1 cellular context compared by ENCODE assay signal in the genomic region with DNA sequence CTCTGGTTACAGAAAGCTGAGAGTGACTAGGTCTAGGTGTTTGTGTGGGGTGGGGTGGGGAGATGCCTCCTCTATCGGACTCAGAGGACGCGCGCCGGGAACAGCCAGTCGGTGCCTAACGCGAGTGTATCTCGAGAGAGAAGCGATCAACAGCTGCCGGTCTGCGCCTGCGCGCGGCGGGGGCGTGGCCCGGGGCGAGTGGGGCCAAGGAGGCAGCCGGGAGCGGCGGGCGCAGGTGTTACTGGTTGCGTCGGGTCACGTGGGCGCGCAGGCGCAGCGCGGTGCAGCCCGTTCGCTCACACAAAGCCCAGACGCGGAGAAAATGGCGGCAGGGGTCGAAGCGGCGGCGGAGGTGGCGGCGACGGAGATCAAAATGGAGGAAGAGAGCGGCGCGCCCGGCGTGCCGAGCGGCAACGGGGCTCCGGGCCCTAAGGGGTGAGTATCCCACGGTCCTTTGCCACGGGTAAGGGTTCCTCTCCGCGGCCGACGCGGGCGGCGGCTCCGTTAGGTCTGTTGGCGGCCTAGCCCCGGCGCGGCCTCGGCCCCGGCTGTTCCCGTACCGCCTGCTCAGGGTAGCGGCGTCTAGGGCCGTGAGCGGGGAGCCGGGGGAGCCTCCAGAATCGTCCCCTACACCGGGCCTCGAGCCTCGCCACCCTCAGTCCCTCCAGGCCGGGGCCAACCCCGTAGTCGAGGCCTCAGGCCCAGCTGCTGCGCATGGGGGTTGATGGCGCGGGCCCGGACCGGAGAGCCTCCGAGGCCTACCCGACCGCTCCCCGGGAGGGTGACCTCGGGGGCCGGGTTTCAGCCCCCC.
TF ChIP-seq lines count a peak whose summit lies in the region.

Gene HNRNPM (plus strand): TSS at position 299 of the 811 bp plus-strand sequence. CDS start 24 bp downstream, at position 323.

TF ChIP-seq in HepG2, 621 proteins besides CTCF, POLR2A, EP300 and RAD21 (continued from another document and continues in another):
- TF ChIP-seq ZNF274 (CRISPR knock-in tag; IDR thresholded peaks at IDR 0.05): peak; percentile 83; the same call in 1 of the 2 replicates
- TF ChIP-seq, protein P1, sequence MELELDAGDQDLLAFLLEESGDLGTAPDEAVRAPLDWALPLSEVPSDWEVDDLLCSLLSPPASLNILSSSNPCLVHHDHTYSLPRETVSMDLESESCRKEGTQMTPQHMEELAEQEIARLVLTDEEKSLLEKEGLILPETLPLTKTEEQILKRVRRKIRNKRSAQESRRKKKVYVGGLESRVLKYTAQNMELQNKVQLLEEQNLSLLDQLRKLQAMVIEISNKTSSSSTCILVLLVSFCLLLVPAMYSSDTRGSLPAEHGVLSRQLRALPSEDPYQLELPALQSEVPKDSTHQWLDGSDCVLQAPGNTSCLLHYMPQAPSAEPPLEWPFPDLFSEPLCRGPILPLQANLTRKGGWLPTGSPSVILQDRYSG (CRISPR knock-in tag; IDR thresholded peaks at IDR 0.05): 0 out of 2 replicates have a peak, but pooled peaks have one; percentile 80
- TF ChIP-seq HNRNPH1 (optimal IDR thresholded peaks at IDR 0.05; ENCODE audit: low read depth, low read length): no peak
- 0 out of 2 replicates have a peak, but pooled peaks have one; percentile 20 for TF ChIP-seq FOXJ3 (CRISPR knock-in tag; IDR thresholded peaks at IDR 0.05; ENCODE audit: borderline replicate concordance)
- peak; percentile 76; the same call in 1 of the 2 replicates for TF ChIP-seq ZSCAN9 (CRISPR knock-in tag; IDR thresholded peaks at IDR 0.05; ENCODE audit: borderline replicate concordance)
- TF ChIP-seq ZNF710 (CRISPR knock-in tag; IDR thresholded peaks at IDR 0.05; ENCODE audit: borderline replicate concordance): no peak
- TF ChIP-seq TERF1 (CRISPR knock-in tag; IDR thresholded peaks at IDR 0.05): no peak
- TF ChIP-seq, protein P2, sequence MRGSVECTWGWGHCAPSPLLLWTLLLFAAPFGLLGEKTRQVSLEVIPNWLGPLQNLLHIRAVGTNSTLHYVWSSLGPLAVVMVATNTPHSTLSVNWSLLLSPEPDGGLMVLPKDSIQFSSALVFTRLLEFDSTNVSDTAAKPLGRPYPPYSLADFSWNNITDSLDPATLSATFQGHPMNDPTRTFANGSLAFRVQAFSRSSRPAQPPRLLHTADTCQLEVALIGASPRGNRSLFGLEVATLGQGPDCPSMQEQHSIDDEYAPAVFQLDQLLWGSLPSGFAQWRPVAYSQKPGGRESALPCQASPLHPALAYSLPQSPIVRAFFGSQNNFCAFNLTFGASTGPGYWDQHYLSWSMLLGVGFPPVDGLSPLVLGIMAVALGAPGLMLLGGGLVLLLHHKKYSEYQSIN (CRISPR knock-in tag; IDR thresholded peaks at IDR 0.05; ENCODE audit: borderline replicate concordance): no peak
- TF ChIP-seq, protein P3, sequence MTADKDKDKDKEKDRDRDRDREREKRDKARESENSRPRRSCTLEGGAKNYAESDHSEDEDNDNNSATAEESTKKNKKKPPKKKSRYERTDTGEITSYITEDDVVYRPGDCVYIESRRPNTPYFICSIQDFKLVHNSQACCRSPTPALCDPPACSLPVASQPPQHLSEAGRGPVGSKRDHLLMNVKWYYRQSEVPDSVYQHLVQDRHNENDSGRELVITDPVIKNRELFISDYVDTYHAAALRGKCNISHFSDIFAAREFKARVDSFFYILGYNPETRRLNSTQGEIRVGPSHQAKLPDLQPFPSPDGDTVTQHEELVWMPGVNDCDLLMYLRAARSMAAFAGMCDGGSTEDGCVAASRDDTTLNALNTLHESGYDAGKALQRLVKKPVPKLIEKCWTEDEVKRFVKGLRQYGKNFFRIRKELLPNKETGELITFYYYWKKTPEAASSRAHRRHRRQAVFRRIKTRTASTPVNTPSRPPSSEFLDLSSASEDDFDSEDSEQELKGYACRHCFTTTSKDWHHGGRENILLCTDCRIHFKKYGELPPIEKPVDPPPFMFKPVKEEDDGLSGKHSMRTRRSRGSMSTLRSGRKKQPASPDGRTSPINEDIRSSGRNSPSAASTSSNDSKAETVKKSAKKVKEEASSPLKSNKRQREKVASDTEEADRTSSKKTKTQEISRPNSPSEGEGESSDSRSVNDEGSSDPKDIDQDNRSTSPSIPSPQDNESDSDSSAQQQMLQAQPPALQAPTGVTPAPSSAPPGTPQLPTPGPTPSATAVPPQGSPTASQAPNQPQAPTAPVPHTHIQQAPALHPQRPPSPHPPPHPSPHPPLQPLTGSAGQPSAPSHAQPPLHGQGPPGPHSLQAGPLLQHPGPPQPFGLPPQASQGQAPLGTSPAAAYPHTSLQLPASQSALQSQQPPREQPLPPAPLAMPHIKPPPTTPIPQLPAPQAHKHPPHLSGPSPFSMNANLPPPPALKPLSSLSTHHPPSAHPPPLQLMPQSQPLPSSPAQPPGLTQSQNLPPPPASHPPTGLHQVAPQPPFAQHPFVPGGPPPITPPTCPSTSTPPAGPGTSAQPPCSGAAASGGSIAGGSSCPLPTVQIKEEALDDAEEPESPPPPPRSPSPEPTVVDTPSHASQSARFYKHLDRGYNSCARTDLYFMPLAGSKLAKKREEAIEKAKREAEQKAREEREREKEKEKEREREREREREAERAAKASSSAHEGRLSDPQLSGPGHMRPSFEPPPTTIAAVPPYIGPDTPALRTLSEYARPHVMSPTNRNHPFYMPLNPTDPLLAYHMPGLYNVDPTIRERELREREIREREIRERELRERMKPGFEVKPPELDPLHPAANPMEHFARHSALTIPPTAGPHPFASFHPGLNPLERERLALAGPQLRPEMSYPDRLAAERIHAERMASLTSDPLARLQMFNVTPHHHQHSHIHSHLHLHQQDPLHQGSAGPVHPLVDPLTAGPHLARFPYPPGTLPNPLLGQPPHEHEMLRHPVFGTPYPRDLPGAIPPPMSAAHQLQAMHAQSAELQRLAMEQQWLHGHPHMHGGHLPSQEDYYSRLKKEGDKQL (CRISPR knock-in tag; IDR thresholded peaks at IDR 0.05; ENCODE audit: low read depth): no peak
- TF ChIP-seq NFYC (CRISPR knock-in tag; IDR thresholded peaks at IDR 0.05): peak; percentile 81
- TF ChIP-seq, protein P4, sequence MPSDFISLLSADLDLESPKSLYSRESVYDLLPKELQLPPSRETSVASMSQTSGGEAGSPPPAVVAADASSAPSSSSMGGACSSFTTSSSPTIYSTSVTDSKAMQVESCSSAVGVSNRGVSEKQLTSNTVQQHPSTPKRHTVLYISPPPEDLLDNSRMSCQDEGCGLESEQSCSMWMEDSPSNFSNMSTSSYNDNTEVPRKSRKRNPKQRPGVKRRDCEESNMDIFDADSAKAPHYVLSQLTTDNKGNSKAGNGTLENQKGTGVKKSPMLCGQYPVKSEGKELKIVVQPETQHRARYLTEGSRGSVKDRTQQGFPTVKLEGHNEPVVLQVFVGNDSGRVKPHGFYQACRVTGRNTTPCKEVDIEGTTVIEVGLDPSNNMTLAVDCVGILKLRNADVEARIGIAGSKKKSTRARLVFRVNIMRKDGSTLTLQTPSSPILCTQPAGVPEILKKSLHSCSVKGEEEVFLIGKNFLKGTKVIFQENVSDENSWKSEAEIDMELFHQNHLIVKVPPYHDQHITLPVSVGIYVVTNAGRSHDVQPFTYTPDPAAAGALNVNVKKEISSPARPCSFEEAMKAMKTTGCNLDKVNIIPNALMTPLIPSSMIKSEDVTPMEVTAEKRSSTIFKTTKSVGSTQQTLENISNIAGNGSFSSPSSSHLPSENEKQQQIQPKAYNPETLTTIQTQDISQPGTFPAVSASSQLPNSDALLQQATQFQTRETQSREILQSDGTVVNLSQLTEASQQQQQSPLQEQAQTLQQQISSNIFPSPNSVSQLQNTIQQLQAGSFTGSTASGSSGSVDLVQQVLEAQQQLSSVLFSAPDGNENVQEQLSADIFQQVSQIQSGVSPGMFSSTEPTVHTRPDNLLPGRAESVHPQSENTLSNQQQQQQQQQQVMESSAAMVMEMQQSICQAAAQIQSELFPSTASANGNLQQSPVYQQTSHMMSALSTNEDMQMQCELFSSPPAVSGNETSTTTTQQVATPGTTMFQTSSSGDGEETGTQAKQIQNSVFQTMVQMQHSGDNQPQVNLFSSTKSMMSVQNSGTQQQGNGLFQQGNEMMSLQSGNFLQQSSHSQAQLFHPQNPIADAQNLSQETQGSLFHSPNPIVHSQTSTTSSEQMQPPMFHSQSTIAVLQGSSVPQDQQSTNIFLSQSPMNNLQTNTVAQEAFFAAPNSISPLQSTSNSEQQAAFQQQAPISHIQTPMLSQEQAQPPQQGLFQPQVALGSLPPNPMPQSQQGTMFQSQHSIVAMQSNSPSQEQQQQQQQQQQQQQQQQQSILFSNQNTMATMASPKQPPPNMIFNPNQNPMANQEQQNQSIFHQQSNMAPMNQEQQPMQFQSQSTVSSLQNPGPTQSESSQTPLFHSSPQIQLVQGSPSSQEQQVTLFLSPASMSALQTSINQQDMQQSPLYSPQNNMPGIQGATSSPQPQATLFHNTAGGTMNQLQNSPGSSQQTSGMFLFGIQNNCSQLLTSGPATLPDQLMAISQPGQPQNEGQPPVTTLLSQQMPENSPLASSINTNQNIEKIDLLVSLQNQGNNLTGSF (CRISPR knock-in tag; IDR thresholded peaks at IDR 0.05): peak; percentile 76
- TF ChIP-seq, protein P5, sequence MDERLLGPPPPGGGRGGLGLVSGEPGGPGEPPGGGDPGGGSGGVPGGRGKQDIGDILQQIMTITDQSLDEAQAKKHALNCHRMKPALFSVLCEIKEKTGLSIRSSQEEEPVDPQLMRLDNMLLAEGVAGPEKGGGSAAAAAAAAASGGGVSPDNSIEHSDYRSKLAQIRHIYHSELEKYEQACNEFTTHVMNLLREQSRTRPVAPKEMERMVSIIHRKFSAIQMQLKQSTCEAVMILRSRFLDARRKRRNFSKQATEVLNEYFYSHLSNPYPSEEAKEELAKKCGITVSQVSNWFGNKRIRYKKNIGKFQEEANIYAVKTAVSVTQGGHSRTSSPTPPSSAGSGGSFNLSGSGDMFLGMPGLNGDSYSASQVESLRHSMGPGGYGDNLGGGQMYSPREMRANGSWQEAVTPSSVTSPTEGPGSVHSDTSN (CRISPR knock-in tag; IDR thresholded peaks at IDR 0.05): no peak
- TF ChIP-seq ZNF432 (CRISPR knock-in tag; IDR thresholded peaks at IDR 0.05; ENCODE audit: borderline replicate concordance): no peak
- no peak for TF ChIP-seq SIX4 (CRISPR knock-in tag; IDR thresholded peaks at IDR 0.05)
- TF ChIP-seq ZNF441 (CRISPR knock-in tag; IDR thresholded peaks at IDR 0.05; ENCODE audit: borderline replicate concordance): no peak
- TF ChIP-seq ZBTB21 (CRISPR knock-in tag; IDR thresholded peaks at IDR 0.05): no peak
- TF ChIP-seq TRIM24 (CRISPR knock-in tag; IDR thresholded peaks at IDR 0.05): no peak
- no peak for TF ChIP-seq JARID2 (CRISPR knock-in tag; IDR thresholded peaks at IDR 0.05; ENCODE audit: insufficient replicate concordance)
- TF ChIP-seq, protein P6, sequence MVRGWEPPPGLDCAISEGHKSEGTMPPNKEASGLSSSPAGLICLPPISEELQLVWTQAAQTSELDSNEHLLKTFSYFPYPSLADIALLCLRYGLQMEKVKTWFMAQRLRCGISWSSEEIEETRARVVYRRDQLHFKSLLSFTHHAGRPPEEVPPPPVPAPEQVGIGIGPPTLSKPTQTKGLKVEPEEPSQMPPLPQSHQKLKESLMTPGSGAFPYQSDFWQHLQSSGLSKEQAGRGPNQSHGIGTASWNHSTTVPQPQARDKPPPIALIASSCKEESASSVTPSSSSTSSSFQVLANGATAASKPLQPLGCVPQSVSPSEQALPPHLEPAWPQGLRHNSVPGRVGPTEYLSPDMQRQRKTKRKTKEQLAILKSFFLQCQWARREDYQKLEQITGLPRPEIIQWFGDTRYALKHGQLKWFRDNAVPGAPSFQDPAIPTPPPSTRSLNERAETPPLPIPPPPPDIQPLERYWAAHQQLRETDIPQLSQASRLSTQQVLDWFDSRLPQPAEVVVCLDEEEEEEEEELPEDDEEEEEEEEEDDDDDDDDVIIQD (CRISPR knock-in tag; IDR thresholded peaks at IDR 0.05; ENCODE audit: low read depth): 0 out of 2 replicates have a peak, but pooled peaks have one; percentile 19
- no peak for TF ChIP-seq HDAC6 (IDR thresholded peaks at IDR 0.05; ENCODE audit: low read depth, low read length)
- 0 out of 2 replicates have a peak, but pooled peaks have one; percentile 17 for TF ChIP-seq KDM4B (CRISPR knock-in tag; IDR thresholded peaks at IDR 0.05)
- peak; percentile 47 for TF ChIP-seq MED1 (CRISPR knock-in tag; IDR thresholded peaks at IDR 0.05)
- no peak for TF ChIP-seq ZNF703 (CRISPR knock-in tag; IDR thresholded peaks at IDR 0.05; ENCODE audit: borderline replicate concordance)
- TF ChIP-seq RXRB (CRISPR knock-in tag; IDR thresholded peaks at IDR 0.05; ENCODE audit: borderline replicate concordance): peak; percentile 21; the same call in 1 of the 2 replicates
- TF ChIP-seq CHD2 (IDR thresholded peaks at IDR 0.05; ENCODE audit: low read depth, low read length): peak; percentile 87
- no peak for TF ChIP-seq ZMAT5 (CRISPR knock-in tag; IDR thresholded peaks at IDR 0.05; ENCODE audit: borderline replicate concordance, low read depth)
- TF ChIP-seq SP5 (CRISPR knock-in tag; IDR thresholded peaks at IDR 0.05; ENCODE audit: borderline replicate concordance, low read depth): peak; percentile 16; the same call in 1 of the 2 replicates
- TF ChIP-seq THAP11 (CRISPR knock-in tag; IDR thresholded peaks at IDR 0.05): peak; percentile 71
- TF ChIP-seq, protein P7, sequence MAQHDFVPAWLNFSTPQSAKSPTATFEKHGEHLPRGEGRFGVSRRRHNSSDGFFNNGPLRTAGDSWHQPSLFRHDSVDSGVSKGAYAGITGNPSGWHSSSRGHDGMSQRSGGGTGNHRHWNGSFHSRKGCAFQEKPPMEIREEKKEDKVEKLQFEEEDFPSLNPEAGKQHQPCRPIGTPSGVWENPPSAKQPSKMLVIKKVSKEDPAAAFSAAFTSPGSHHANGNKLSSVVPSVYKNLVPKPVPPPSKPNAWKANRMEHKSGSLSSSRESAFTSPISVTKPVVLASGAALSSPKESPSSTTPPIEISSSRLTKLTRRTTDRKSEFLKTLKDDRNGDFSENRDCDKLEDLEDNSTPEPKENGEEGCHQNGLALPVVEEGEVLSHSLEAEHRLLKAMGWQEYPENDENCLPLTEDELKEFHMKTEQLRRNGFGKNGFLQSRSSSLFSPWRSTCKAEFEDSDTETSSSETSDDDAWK (CRISPR knock-in tag; IDR thresholded peaks at IDR 0.05): no peak
- no peak for TF ChIP-seq ZNF10 (CRISPR knock-in tag; IDR thresholded peaks at IDR 0.05; ENCODE audit: borderline replicate concordance, low read depth)
